In genomic region chr4:107589269-107589668, GRCh38 we compare ENCODE assay signal across 34 cellular contexts.
DNase-seq lines count a peak whose midpoint lies in the region; ATAC-seq, FAIRE-seq and TF ChIP-seq lines count a peak whose summit lies in the region.
"Had no signal": no experiment of that assay in that cellular context is flagged by ENCODE, and none has a peak within 500 bp of the region (broad histone marks: within the 10 kb centered on the region; RNA-seq: fewer than 3 reads in every experiment).

No MANE protein-coding gene starts in this region.

- no peaks in the 10 kb centered on the region for H3K9me1 ChIP-seq in K562 (ENCODE audit: control insufficient read depth, insufficient read depth, low read length)

- H2AFZ ChIP-seq in K562 (ENCODE audit: low read depth, low read length) = no peak overlapping the region

- no TSS peak for BruUV-seq in K562 (replicated peaks; lab: Mats Ljungman, UMichigan)

- CTCF ChIA-PET in HEK293 (lab: Yijun Ruan, JAX) (no interaction called here), K562 (lab: Yijun Ruan, JAX; ENCODE audit: low intra/inter-chr PET ratio) (no interaction called here)

- TF ChIP-seq EP300 in K562 (IDR thresholded peaks at IDR 0.05; ENCODE audit: low read length) (no peak), stomach (IDR thresholded peaks at IDR 0.05) (no peak)

- H3K4me1 ChIP-seq in HEK293 (ENCODE audit: control insufficient read depth, insufficient read depth, low read length) = no peaks in the 10 kb centered on the region
- H3K4me1 ChIP-seq in adipocyte (ENCODE audit: control insufficient read depth, insufficient read depth, low read length) = no peaks in the 10 kb centered on the region
- no peaks in the 10 kb centered on the region; a peak in 2 of 5 replicates for H3K4me1 ChIP-seq in K562 (replicated peaks in 1 of 2; ENCODE audit: control insufficient read depth in 2 of 2, insufficient read depth in 2 of 2, low read length in 2 of 2)
- no peaks in the 10 kb centered on the region for H3K4me1 ChIP-seq in stomach
- H3K4me1 ChIP-seq: A549, BE2C, BLaER1, Caco-2 had no signal

- DNase-seq in adipocyte (ENCODE audit: low read depth) (no peak), K562 (ENCODE audit: extremely low read depth in 1 of 4, low spot score in 3 of 4) (no peak), mucosa of gallbladder (ENCODE audit: low spot score) (no peak), cardiac septum (ENCODE audit: low spot score) (no peak), stomach (no peak)
- no peak for DNase-seq in activated CD8-positive, alpha-beta memory T cell treated with anti-CD3 and anti-CD28 coated beads, Interleukin-2, amount 50 U/mL, for 48 hours
- DNase-seq: 8988T; ACHN; AML-193; BE2C; C1 segment of cervical spinal cord; Caco-2; Calu3; CD4-positive, alpha-beta memory T cell; CD4-positive, alpha-beta T cell; CD4-positive, CD25-positive, alpha-beta regulatory T cell; CD8-positive, alpha-beta memory T cell; CD8-positive, alpha-beta T cell; COR-L47; DMS 273 treated with DMSO at 0.1 percent for 48 hours; DMS153; DMS53; DMS79; DMS79 treated with DMSO at 0.1 percent for 48 hours; DND-41; EL had no signal

- no peak overlapping the region for H3K27ac ChIP-seq in HEK293 (ENCODE audit: extremely low read depth, low read depth, low read length)
- H3K27ac ChIP-seq in K562 (ENCODE audit: extremely low read depth, low read depth, low read length) = no peak overlapping the region
- no peak overlapping the region for H3K27ac ChIP-seq in stomach
- H3K27ac ChIP-seq: 22Rv1; A549; BLaER1; BLaER1 treated with 17β-estradiol and CSF1 and Interleukin-3, amounts not matched to agents 10 nM and 100 nM; C4-2B had no signal

- no peak overlapping the region for H3K9ac ChIP-seq in adipocyte (ENCODE audit: low read length)
- H3K9ac ChIP-seq in K562 (ENCODE audit: insufficient read depth in 1 of 2, low read depth in 2 of 2, low read length in 2 of 2) = no peak overlapping the region
- H3K9ac ChIP-seq: BLaER1; BLaER1 treated with 17β-estradiol and CSF1 and Interleukin-3, amounts not matched to agents 10 nM and 100 nM had no signal

- TF ChIP-seq CTCF in HEK293 (tag by site-specific recombination; IDR thresholded peaks at IDR 0.05) (no peak), K562 (IDR thresholded peaks at IDR 0.05 in 2 of 3, conservative IDR thresholded peaks at IDR 0.05 in 1 of 3; ENCODE audit: insufficient read depth in 2 of 3, low read depth in 1 of 3, low read length in 3 of 3) (no peak), stomach (IDR thresholded peaks at IDR 0.05) (no peak)

- in situ Hi-C loops in K562 (cut with MboI) = no loop called here

- no peak for TF ChIP-seq POLR2A in K562 (conservative IDR thresholded peaks at IDR 0.05)
- no peak for TF ChIP-seq POLR2A in stomach (IDR thresholded peaks at IDR 0.05)

- H3K79me2 ChIP-seq in K562 (ENCODE audit: control insufficient read depth, insufficient read depth, low read length) = no peaks in the 10 kb centered on the region

- POLR2A ChIA-PET in HEK293 (lab: Yijun Ruan, JAX) (no interaction called here), K562 (lab: Yijun Ruan, JAX) (no interaction called here)

- H3K4me2 ChIP-seq in K562 (ENCODE audit: insufficient read depth, low read length) = no peak overlapping the region
- H3K4me2 ChIP-seq: A549; BLaER1; BLaER1 treated with 17β-estradiol and CSF1 and Interleukin-3, amounts not matched to agents 10 nM and 100 nM had no signal

- intact Hi-C loops in K562 (cut with micrococcal nuclease) = no loop called here
- intact Hi-C loops in cardiac septum (cut with DNase I) = no loop called here
- intact Hi-C loops in stomach (cut with DNase I; ENCODE audit: low total_unique reads) = no loop called here

- H3K4me3 ChIP-seq in HEK293 (ENCODE audit: low read depth, low read length) = no peak overlapping the region
- peak overlapping the region; percentile 11 for H3K4me3 ChIP-seq in adipocyte (ENCODE audit: low read length)
- no peak overlapping the region for H3K4me3 ChIP-seq in K562
- no peak overlapping the region for H3K4me3 ChIP-seq in stomach
- H3K4me3 ChIP-seq: A549; BLaER1; BLaER1 treated with 17β-estradiol and CSF1 and Interleukin-3, amounts not matched to agents 10 nM and 100 nM had no signal

- TF ChIP-seq RAD21 in K562 (CRISPR knock-in tag; conservative IDR thresholded peaks at IDR 0.05 in 1 of 2, IDR thresholded peaks at IDR 0.05 in 1 of 2) = no peak

- H3K27me3 ChIP-seq in adipocyte (replicated peaks; ENCODE audit: control insufficient read depth, insufficient read depth, low read length) (no peaks in the 10 kb centered on the region), K562 (ENCODE audit: control insufficient read depth in 2 of 2, insufficient read depth in 2 of 2, low read length in 2 of 2) (no peaks in the 10 kb centered on the region), stomach (no peaks in the 10 kb centered on the region)
- H3K27me3 ChIP-seq: BE2C; BLaER1; BLaER1 treated with 17β-estradiol and CSF1 and Interleukin-3, amounts not matched to agents 10 nM and 100 nM had no signal

- H4K20me1 ChIP-seq in K562 (replicated peaks; ENCODE audit: control insufficient read depth, insufficient read depth, low read length) = no peaks in the 10 kb centered on the region
- H4K20me1 ChIP-seq: BLaER1; BLaER1 treated with 17β-estradiol and CSF1 and Interleukin-3, amounts not matched to agents 10 nM and 100 nM had no signal

- ATAC-seq in K562 = no peak
- ATAC-seq: A549; CD8-positive, alpha-beta T cell had no signal

- H3K9me3 ChIP-seq in HEK293 (ENCODE audit: control insufficient read depth, insufficient read depth, low read depth, low read length) = no peaks in the 10 kb centered on the region
- peaks cover 50% of the 10 kb centered on the region for H3K9me3 ChIP-seq in adipocyte (ENCODE audit: control insufficient read depth, low read length)
- H3K9me3 ChIP-seq in K562 (replicated peaks; ENCODE audit: control insufficient read depth, insufficient read depth, low read depth, low read length) = no peaks in the 10 kb centered on the region; the same call in 1 of the 2 replicates
- H3K9me3 ChIP-seq in stomach = peaks cover 0 to 49% (median 31%) of the 10 kb centered on the region in 4 donors
- H3K9me3 ChIP-seq: A549, BE2C, BLaER1 had no signal

- FAIRE-seq in K562 (lab: Jason Lieb, UNC) = no peak
- peak; percentile 14 for FAIRE-seq in colon (lab: Jason Lieb, UNC)
- FAIRE-seq: A549, D721Med had no signal

- no peaks in the 10 kb centered on the region for H3K36me3 ChIP-seq in HEK293 (ENCODE audit: control insufficient read depth in 2 of 2, insufficient read depth in 1 of 2, low read length in 2 of 2)
- no peaks in the 10 kb centered on the region for H3K36me3 ChIP-seq in adipocyte (ENCODE audit: control insufficient read depth, insufficient read depth, low read length, severe bottlenecking)
- H3K36me3 ChIP-seq in K562 (ENCODE audit: control insufficient read depth, insufficient read depth, low read length) = no peaks in the 10 kb centered on the region
- H3K36me3 ChIP-seq in stomach = no peaks in the 10 kb centered on the region
- H3K36me3 ChIP-seq: BE2C; BLaER1; BLaER1 treated with 17β-estradiol and CSF1 and Interleukin-3, amounts not matched to agents 10 nM and 100 nM had no signal

TF ChIP-seq in HEK293, 187 proteins besides CTCF, POLR2A, EP300 and RAD21:
- TF ChIP-seq MYNN (tag by site-specific recombination; IDR thresholded peaks at IDR 0.05; ENCODE audit: borderline replicate concordance) (no peak), SETDB1 (IDR thresholded peaks at IDR 0.05; ENCODE audit: insufficient read length, low read length) (peak; percentile 89)

TF ChIP-seq in K562, 482 proteins besides CTCF, POLR2A, EP300 and RAD21:
- peak; percentile 78; the same call in 1 of the 2 replicates for TF ChIP-seq TRIM28 (IDR thresholded peaks at IDR 0.05)
- peak; percentile 27 for TF ChIP-seq RBM25 (IDR thresholded peaks at IDR 0.05; ENCODE audit: low read depth, low read length, severe bottlenecking)
- TF ChIP-seq SIRT6 (IDR thresholded peaks at IDR 0.05; ENCODE audit: low read depth, low read length) = no peak
- 0 out of 2 replicates have a peak, but pooled peaks have one; percentile 55 for TF ChIP-seq HLTF (IDR thresholded peaks at IDR 0.05)
- TF ChIP-seq, protein P1, sequence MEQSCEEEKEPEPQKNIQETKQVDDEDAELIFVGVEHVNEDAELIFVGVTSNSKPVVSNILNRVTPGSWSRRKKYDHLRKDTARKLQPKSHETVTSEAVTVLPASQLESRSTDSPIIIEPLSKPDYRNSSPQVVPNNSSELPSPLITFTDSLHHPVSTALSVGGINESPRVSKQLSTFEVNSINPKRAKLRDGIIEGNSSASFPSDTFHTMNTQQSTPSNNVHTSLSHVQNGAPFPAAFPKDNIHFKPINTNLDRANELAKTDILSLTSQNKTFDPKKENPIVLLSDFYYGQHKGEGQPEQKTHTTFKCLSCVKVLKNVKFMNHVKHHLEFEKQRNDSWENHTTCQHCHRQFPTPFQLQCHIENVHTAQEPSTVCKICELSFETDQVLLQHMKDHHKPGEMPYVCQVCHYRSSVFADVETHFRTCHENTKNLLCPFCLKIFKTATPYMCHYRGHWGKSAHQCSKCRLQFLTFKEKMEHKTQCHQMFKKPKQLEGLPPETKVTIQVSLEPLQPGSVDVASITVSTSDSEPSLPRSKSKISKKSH (CRISPR knock-in tag; IDR thresholded peaks at IDR 0.05) = peak; percentile 63; the same call in 1 of the 2 replicates
- TF ChIP-seq BCL6 (CRISPR knock-in tag; IDR thresholded peaks at IDR 0.05) = no peak
- TF ChIP-seq ZNF436 (CRISPR knock-in tag; IDR thresholded peaks at IDR 0.05) = no peak
- no peak for TF ChIP-seq ZNF140 (CRISPR knock-in tag; IDR thresholded peaks at IDR 0.05)
- TF ChIP-seq, protein P2, sequence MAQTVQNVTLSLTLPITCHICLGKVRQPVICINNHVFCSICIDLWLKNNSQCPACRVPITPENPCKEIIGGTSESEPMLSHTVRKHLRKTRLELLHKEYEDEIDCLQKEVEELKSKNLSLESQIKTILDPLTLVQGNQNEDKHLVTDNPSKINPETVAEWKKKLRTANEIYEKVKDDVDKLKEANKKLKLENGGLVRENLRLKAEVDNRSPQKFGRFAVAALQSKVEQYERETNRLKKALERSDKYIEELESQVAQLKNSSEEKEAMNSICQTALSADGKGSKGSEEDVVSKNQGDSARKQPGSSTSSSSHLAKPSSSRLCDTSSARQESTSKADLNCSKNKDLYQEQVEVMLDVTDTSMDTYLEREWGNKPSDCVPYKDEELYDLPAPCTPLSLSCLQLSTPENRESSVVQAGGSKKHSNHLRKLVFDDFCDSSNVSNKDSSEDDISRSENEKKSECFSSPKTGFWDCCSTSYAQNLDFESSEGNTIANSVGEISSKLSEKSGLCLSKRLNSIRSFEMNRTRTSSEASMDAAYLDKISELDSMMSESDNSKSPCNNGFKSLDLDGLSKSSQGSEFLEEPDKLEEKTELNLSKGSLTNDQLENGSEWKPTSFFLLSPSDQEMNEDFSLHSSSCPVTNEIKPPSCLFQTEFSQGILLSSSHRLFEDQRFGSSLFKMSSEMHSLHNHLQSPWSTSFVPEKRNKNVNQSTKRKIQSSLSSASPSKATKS (CRISPR knock-in tag; IDR thresholded peaks at IDR 0.05) = no peak

Comparison
In these comparisons a context has a peak if more than half of its experiments do, and no peak if none do; other contexts are left out.
1. Of the 44 proteins assayed by ChIP-seq in both K562 and HEK293: peak only in K562: TRIM28; only in HEK293: SETDB1; in both: none; in neither: 42.